In genomic region chr7:1972734-1973133, GRCh38 we compare ENCODE assay signal across 25 cellular contexts.
DNase-seq lines count a peak whose midpoint lies in the region; ATAC-seq, FAIRE-seq and TF ChIP-seq lines count a peak whose summit lies in the region.
"Had no signal": no experiment of that assay in that cellular context is flagged by ENCODE, and none has a peak within 500 bp of the region (broad histone marks: within the 10 kb centered on the region; RNA-seq: fewer than 3 reads in every experiment).

No MANE protein-coding gene starts in this region.

- no peaks in the 10 kb centered on the region for H3K27me3 ChIP-seq in naive thymus-derived CD4-positive, alpha-beta T cell (ENCODE audit: control insufficient read depth in 2 of 2, insufficient read depth in 2 of 2, low read length in 2 of 2)

- POLR2A ChIA-PET in WTC11 (lab: Charles Lee) = no interaction called here
- POLR2A ChIA-PET in naive thymus-derived CD4-positive, alpha-beta T cell (lab: Charles Lee) = no interaction called here

- H3K4me1 Mint-ChIP-seq in WTC11 = no peaks in the 10 kb centered on the region
- peaks cover 13 to 62% (median 49%) of the 10 kb centered on the region in 7 donors for H3K4me1 Mint-ChIP-seq in naive thymus-derived CD4-positive, alpha-beta T cell
- H3K4me1 Mint-ChIP-seq: GM23338 had no signal

- H3K4me1 ChIP-seq in kidney (ENCODE audit: control insufficient read depth in 1 of 2, insufficient read depth in 1 of 2, low read depth in 1 of 2, low read length in 2 of 2) = peaks cover 2 to 4% of the 10 kb centered on the region in 2 donors
- H3K4me1 ChIP-seq in naive thymus-derived CD4-positive, alpha-beta T cell (ENCODE audit: control insufficient read depth in 2 of 2, insufficient read depth in 2 of 2, low read length in 2 of 2) = peaks cover 0 to 20% of the 10 kb centered on the region in 2 donors
- H3K4me1 ChIP-seq: A549 had no signal

- no peak overlapping the region for H3K27ac ChIP-seq in kidney (ENCODE audit: low read depth in 2 of 2, low read length in 2 of 2)
- no peak overlapping the region for H3K27ac ChIP-seq in naive thymus-derived CD4-positive, alpha-beta T cell (ENCODE audit: low read depth, low read length)
- H3K27ac ChIP-seq: A549; BLaER1 treated with 17β-estradiol and CSF1 and Interleukin-3, amounts not matched to agents 10 nM and 100 nM had no signal

- H3K36me3 Mint-ChIP-seq in WTC11 = peaks cover 19% of the 10 kb centered on the region
- H3K36me3 Mint-ChIP-seq in naive thymus-derived CD4-positive, alpha-beta T cell = peaks cover 5 to 27% (median 11%) of the 10 kb centered on the region in 5 donors

- ATAC-seq in WTC11 (no peak), GM21528 (IDR thresholded peaks at IDR 0.05; ENCODE audit: low FRiP score, unreplicated experiment) (no peak), GM19455 (IDR thresholded peaks at IDR 0.05; ENCODE audit: unreplicated experiment) (no peak)
- no peak for ATAC-seq in naive thymus-derived CD4-positive, alpha-beta T cell
- ATAC-seq: A549, GM23338 had no signal

- no peaks in the 10 kb centered on the region for H3K36me3 ChIP-seq in kidney (ENCODE audit: control insufficient read depth in 1 of 2, insufficient read depth in 2 of 2, low read length in 2 of 2)
- peaks cover 0 to 6% (median 0%) of the 10 kb centered on the region in 3 experiments for H3K36me3 ChIP-seq in naive thymus-derived CD4-positive, alpha-beta T cell (ENCODE audit: control insufficient read depth in 2 of 3, insufficient read depth in 3 of 3, low read length in 3 of 3)

- TF ChIP-seq CTCF in WTC11 (IDR thresholded peaks at IDR 0.05) (no peak), kidney (IDR thresholded peaks at IDR 0.05; ENCODE audit: borderline replicate concordance, extremely low read depth, insufficient read depth) (no peak)

- H3K9ac ChIP-seq in kidney (ENCODE audit: low read length in 2 of 2) = no peak overlapping the region
- H3K9ac ChIP-seq: BLaER1 treated with 17β-estradiol and CSF1 and Interleukin-3, amounts not matched to agents 10 nM and 100 nM had no signal

- H3K9me3 Mint-ChIP-seq in WTC11 = peaks cover 8% of the 10 kb centered on the region
- H3K9me3 Mint-ChIP-seq in naive thymus-derived CD4-positive, alpha-beta T cell = peaks cover 0 to 1% (median 0%) of the 10 kb centered on the region in 11 donors

- no peak overlapping the region for H3K4me3 ChIP-seq in kidney (ENCODE audit: low read length in 2 of 2)
- no peak overlapping the region for H3K4me3 ChIP-seq in naive thymus-derived CD4-positive, alpha-beta T cell (ENCODE audit: low read length)
- H3K4me3 ChIP-seq: A549; BLaER1 treated with 17β-estradiol and CSF1 and Interleukin-3, amounts not matched to agents 10 nM and 100 nM; GM23338 had no signal

- DNase-seq in WTC11 (ENCODE audit: low spot score) (no peak), kidney (peak; percentile 12), urothelium cell line (ENCODE audit: low spot score) (no peak), ecto neural progenitor cell (ENCODE audit: low spot score) (no peak)
- DNase-seq in naive thymus-derived CD4-positive, alpha-beta T cell = no peak
- DNase-seq: AML-193; CD4-positive, alpha-beta memory T cell; COR-L47; DMS53; HCEC 1CT; Karpas-422; NCI-H1092; NCI-H1417 treated with DMSO at 0.1 percent for 48 hours; NCI-H1694 treated with DMSO at 0.1 percent for 48 hours; NCI-H2081; NCI-H2227 treated with DMSO at 0.1 percent for 48 hours; NCI-H526 treated with DMSO at 0.1 percent for 48 hours; RPMI8226; SHP77 had no signal

- H3K4me3 Mint-ChIP-seq in WTC11 = no peak overlapping the region
- H3K4me3 Mint-ChIP-seq in naive thymus-derived CD4-positive, alpha-beta T cell = peak overlapping the region in 1 of 10 donors; percentile 23
- H3K4me3 Mint-ChIP-seq: CD4-positive, alpha-beta memory T cell; GM23338 had no signal

- CTCF ChIA-PET in WTC11 (lab: Charles Lee) = no interaction called here
- CTCF ChIA-PET in naive thymus-derived CD4-positive, alpha-beta T cell (lab: Charles Lee) = no interaction called here

- no peaks in the 10 kb centered on the region for H3K9me3 ChIP-seq in kidney (ENCODE audit: control insufficient read depth in 1 of 2, low read length in 2 of 2)
- H3K9me3 ChIP-seq in naive thymus-derived CD4-positive, alpha-beta T cell (ENCODE audit: control insufficient read depth in 2 of 3, low read length in 3 of 3) = no peaks in the 10 kb centered on the region
- H3K9me3 ChIP-seq: A549 had no signal

- H3K27me3 Mint-ChIP-seq in WTC11 (ENCODE audit: low read depth) = no peaks in the 10 kb centered on the region
- H3K27me3 Mint-ChIP-seq in naive thymus-derived CD4-positive, alpha-beta T cell = no peaks in the 10 kb centered on the region
- H3K27me3 Mint-ChIP-seq: CD4-positive, alpha-beta memory T cell had no signal

- 0 out of 2 replicates have a peak overlapping the region, but pooled peaks have one; percentile 31 for H3K27ac Mint-ChIP-seq in WTC11
- H3K27ac Mint-ChIP-seq in naive thymus-derived CD4-positive, alpha-beta T cell = peak overlapping the region in 6 of 9 donors; percentile 8 to 77 (median 32)
- H3K27ac Mint-ChIP-seq: GM23338 had no signal

- intact Hi-C loops in kidney (cut with DNase I) = no loop called here
- intact Hi-C loops in naive thymus-derived CD4-positive, alpha-beta T cell (cut with micrococcal nuclease) = loop anchor here (5.0 to 10.0 kb wide), 2 partner anchors 50 to 62 kb away; no protein-coding TSS in a partner anchor

- FAIRE-seq in kidney (lab: Jason Lieb, UNC) (no peak), urothelium cell line (lab: Jason Lieb, UNC) (peak; percentile 94)
- FAIRE-seq: A549, GM18507 had no signal

TF ChIP-seq in WTC11, 78 proteins besides CTCF, POLR2A, EP300 and RAD21:
- TF ChIP-seq RORB (CRISPR knock-in tag; IDR thresholded peaks at IDR 0.05) (no peak), RELA (CRISPR knock-in tag; IDR thresholded peaks at IDR 0.05; ENCODE audit: borderline replicate concordance) (no peak), JAZF1 (CRISPR knock-in tag; IDR thresholded peaks at IDR 0.05) (no peak), GTF2I (CRISPR knock-in tag; conservative IDR thresholded peaks at IDR 0.05) (no peak), MXD4 (CRISPR knock-in tag; IDR thresholded peaks at IDR 0.05; ENCODE audit: borderline replicate concordance) (no peak), ZNF396 (CRISPR knock-in tag; IDR thresholded peaks at IDR 0.05; ENCODE audit: borderline replicate concordance) (no peak), MAX (CRISPR knock-in tag; IDR thresholded peaks at IDR 0.05) (no peak)
